30 cellular contexts compared by ENCODE assay signal in the genomic region with DNA sequence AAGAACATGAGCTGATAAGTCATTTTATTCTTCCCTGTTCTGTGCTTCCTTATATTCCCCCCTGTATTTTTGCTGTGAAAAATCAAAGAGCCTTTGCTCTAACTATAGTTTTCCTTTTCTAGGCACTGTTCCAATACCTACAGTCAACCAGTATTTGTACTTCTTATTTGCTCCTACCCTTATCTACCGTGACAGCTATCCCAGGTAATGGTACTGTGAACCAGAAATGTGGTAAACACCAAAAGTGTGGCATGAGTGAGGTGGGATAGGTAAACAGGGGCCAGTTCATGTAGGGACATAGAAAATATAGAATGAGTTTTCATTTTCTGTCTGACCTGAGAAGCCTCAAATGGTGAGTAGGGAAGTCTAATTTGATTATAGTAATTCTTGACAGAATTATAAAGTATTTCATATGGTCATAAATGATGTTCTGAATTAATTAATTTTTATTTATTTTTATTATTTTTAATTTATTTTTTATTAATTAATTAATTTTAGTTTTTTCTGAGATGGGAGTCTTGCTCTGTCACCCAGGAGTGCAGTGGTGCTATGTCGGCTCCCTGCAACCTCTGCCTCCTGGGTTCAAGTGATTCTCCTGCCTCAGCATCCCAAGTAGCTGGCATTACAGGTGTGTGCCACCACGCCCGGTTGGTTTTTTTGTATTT. TPM values are rescaled to one million over a fixed set of nuclear protein-coding genes. Genes with fewer than 3 reads are reported as not detected.
"Had no signal": no experiment of that assay in that cellular context is flagged by ENCODE, and none has a peak within 500 bp of the region (broad histone marks: within the 10 kb centered on the region; RNA-seq: fewer than 3 reads in every experiment).

No MANE protein-coding gene starts in this region.

- H3K4me1 ChIP-seq: adrenal gland, breast epithelium had no signal

- H3K9me3 Mint-ChIP-seq: activated CD4-positive, alpha-beta T cell treated with anti-CD3 and anti-CD28 coated beads, Interleukin-2, amount 10 ng/mL, durations not matched to agents 7 days and 5 days; activated naive CD4-positive, alpha-beta T cell treated with anti-CD3 and anti-CD28 coated beads for 36 hours; activated naive CD4-positive, alpha-beta T cell treated with anti-CD3 and anti-CD28 coated beads, Interleukin-2, amount 50 U/mL, for 72 hours; activated T-cell treated with anti-CD3 and anti-CD28 coated beads, Interleukin-2, amount 50 U/mL, for 4 hours; activated T-helper 1 cell treated with anti-CD3 and anti-CD28 coated beads, Interleukin-12 subunit alpha, Interleukin-12 subunit beta, Interleukin-2, Interleukin-4 antibody, amounts not matched to agents 30 ng/mL and 10 ng/mL and 1 ng/mL, durations not matched to agents 14 hours and 24 hours and 36 hours had no signal

- H3K9me3 ChIP-seq: adrenal gland, body of pancreas, breast epithelium had no signal

- H3K27ac ChIP-seq: adrenal gland, body of pancreas, breast epithelium, PC-9 had no signal

- DNase-seq: activated CD4-positive, alpha-beta T cell treated with anti-CD3 and anti-CD28 coated beads for 36 hours; activated CD4-positive, alpha-beta T cell treated with anti-CD3 and anti-CD28 coated beads, Interleukin-2, amount 10 ng/mL, durations not matched to agents 7 days and 5 days; activated CD4-positive, alpha-beta T cell treated with anti-CD3 and anti-CD28 coated beads, Interleukin-2, amount 50 U/mL, for 48 hours; activated CD8-positive, alpha-beta T cell treated with anti-CD3 and anti-CD28 coated beads, Interleukin-2, amount 10 ng/mL, durations not matched to agents 7 days and 5 days; activated gamma-delta T cell treated with Interleukin-2 at 50 U/mL for 16 hours; activated naive CD4-positive, alpha-beta T cell treated with anti-CD3 and anti-CD28 coated beads for 36 hours; activated T-cell treated with anti-CD3 and anti-CD28 coated beads for 4 hours; activated T-cell treated with anti-CD3 and anti-CD28 coated beads, Interleukin-2, amount 50 U/mL, for 4 hours; adrenal gland; body of pancreas; NCI-H1105 treated with DMSO at 0.1 percent for 48 hours; NCI-H1436; NCI-H1694; NCI-H1930; NCI-H2081 treated with DMSO at 0.1 percent for 48 hours; NCI-H226; NCI-H446 treated with DMSO at 0.1 percent for 48 hours; NCI-H524; PC-9; Right ventricle myocardium superior; T1000 had no signal

- H3K4me3 Mint-ChIP-seq: activated CD4-positive, alpha-beta T cell treated with anti-CD3 and anti-CD28 coated beads for 36 hours; activated CD4-positive, alpha-beta T cell treated with anti-CD3 and anti-CD28 coated beads, Interleukin-2, amount 10 ng/mL, durations not matched to agents 7 days and 5 days; activated CD8-positive, alpha-beta T cell treated with anti-CD3 and anti-CD28 coated beads, Interleukin-2, amount 10 ng/mL, durations not matched to agents 7 days and 5 days; activated naive CD4-positive, alpha-beta T cell treated with anti-CD3 and anti-CD28 coated beads for 36 hours; activated T-cell treated with anti-CD3 and anti-CD28 coated beads, Interleukin-2, amount 50 U/mL, for 4 hours; activated T-helper 1 cell treated with anti-CD3 and anti-CD28 coated beads, Interleukin-12 subunit alpha, Interleukin-12 subunit beta, Interleukin-2, Interleukin-4 antibody, amounts not matched to agents 30 ng/mL and 10 ng/mL and 1 ng/mL, durations not matched to agents 14 hours and 24 hours and 36 hours had no signal

- ATAC-seq: activated CD4-positive, alpha-beta T cell treated with anti-CD3 and anti-CD28 coated beads for 36 hours; activated CD4-positive, CD25-positive, alpha-beta regulatory T cell treated with anti-CD3 and anti-CD28 coated beads, Interleukin-2, amount 50 U/mL, for 24 hours; activated CD8-positive, alpha-beta T cell treated with anti-CD3 and anti-CD28 coated beads, Interleukin-2, amount 10 ng/mL, durations not matched to agents 7 days and 5 days; activated naive CD4-positive, alpha-beta T cell treated with anti-CD3 and anti-CD28 coated beads, Interleukin-2, amount 50 U/mL, for 72 hours; activated T-cell treated with anti-CD3 and anti-CD28 coated beads, Interleukin-2, amount 50 U/mL, for 4 hours; body of pancreas; K562 had no signal

- FAIRE-seq: astrocyte, K562 had no signal

- H3K4me1 Mint-ChIP-seq: activated CD4-positive, alpha-beta T cell treated with anti-CD3 and anti-CD28 coated beads for 36 hours had no signal

- H3K27ac Mint-ChIP-seq: activated CD4-positive, alpha-beta T cell treated with anti-CD3 and anti-CD28 coated beads for 36 hours; activated CD4-positive, alpha-beta T cell treated with anti-CD3 and anti-CD28 coated beads, Interleukin-2, amount 10 ng/mL, durations not matched to agents 7 days and 5 days; activated CD8-positive, alpha-beta T cell treated with anti-CD3 and anti-CD28 coated beads, Interleukin-2, amount 10 ng/mL, durations not matched to agents 7 days and 5 days; activated naive CD4-positive, alpha-beta T cell treated with anti-CD3 and anti-CD28 coated beads for 36 hours; activated T-helper 1 cell treated with anti-CD3 and anti-CD28 coated beads, Interleukin-12 subunit alpha, Interleukin-12 subunit beta, Interleukin-2, Interleukin-4 antibody, amounts not matched to agents 30 ng/mL and 10 ng/mL and 1 ng/mL, durations not matched to agents 14 hours and 24 hours and 36 hours had no signal

- H3K4me3 ChIP-seq: adrenal gland, body of pancreas, breast epithelium, K562, PC-9 had no signal

- H3K27me3 ChIP-seq: adrenal gland, body of pancreas, breast epithelium had no signal

- H3K27me3 Mint-ChIP-seq: activated CD4-positive, alpha-beta T cell treated with anti-CD3 and anti-CD28 coated beads for 36 hours; activated CD4-positive, alpha-beta T cell treated with anti-CD3 and anti-CD28 coated beads, Interleukin-2, amount 10 ng/mL, durations not matched to agents 7 days and 5 days had no signal

- H3K36me3 ChIP-seq: breast epithelium had no signal

RNA-seq across cellular contexts. Expression of gene AXDND1, which starts 22.9 kb away (rescaled TPM):
- total RNA-seq: activated T-helper 1 cell treated with anti-CD3 and anti-CD28 coated beads, Interleukin-12 subunit alpha, Interleukin-12 subunit beta, Interleukin-2, Interleukin-4 antibody, amounts not matched to agents 30 ng/mL and 10 ng/mL and 1 ng/mL, durations not matched to agents 14 hours and 24 hours and 36 hours; cardiac septum; Right ventricle myocardium superior; T-helper 1 cell treated with Interleukin-12 subunit alpha and Interleukin-12 subunit beta and Interleukin-4 antibody, amounts not matched to agents 30 ng/mL and 1 ng/mL, for 36 hours; T-helper 2 cell treated with Interferon-gamma antibody and Interleukin-4, amounts not matched to agents 100 ng/mL and 5 ng/mL, for 36 hours had no signal
